ENCODE assay signal across 20 cellular contexts in the genomic region with DNA sequence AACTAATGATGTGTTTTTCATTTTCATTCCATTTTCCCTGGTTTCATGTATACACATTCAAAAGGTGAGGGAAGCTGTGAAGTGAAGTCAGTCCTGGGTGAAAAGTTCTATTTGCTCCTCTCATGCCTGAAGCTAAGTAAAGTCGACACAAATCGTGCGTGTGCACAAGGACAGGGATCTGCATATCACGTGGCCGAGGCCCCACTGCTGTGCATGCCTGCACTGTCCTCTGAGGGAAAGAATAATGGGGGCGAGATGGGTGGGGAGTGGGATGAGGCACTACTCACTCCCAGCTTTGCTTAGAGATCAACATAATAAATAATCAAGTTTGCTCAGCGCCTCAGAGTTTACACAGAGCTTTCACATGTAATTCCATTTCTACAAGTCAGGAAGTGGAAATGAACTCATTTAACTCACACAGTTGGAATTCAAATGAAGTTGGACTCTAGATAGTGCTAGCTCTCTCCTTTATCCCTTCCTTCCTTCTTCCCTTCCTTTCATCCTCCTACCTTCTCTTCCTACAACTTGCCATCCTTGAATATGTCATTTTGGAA.
"Had no signal": no experiment of that assay in that cellular context is flagged by ENCODE, and none has a peak within 500 bp of the region (broad histone marks: within the 10 kb centered on the region; RNA-seq: fewer than 3 reads in every experiment).

No MANE protein-coding gene starts in this region.

- H3K36me3 ChIP-seq: esophagus muscularis mucosa, lower lobe of right lung, neutrophil, upper lobe of left lung had no signal

- DNase-seq: activated CD4-positive, alpha-beta T cell treated with anti-CD3 and anti-CD28 coated beads, Interleukin-2, amount 10 ng/mL, durations not matched to agents 7 days and 5 days; activated CD8-positive, alpha-beta memory T cell treated with anti-CD3 and anti-CD28 coated beads for 24 hours; activated gamma-delta T cell treated with Interleukin-2 at 50 U/mL for 16 hours; amniotic stem cell; cerebellar nuclear complex; hypothalamus; kidney glomerular epithelial cell; lower lobe of right lung; mucosa of descending colon; naive thymus-derived CD8-positive, alpha-beta T cell; retina; stimulated activated CD4-positive, alpha-beta T cell treated with anti-CD3 and anti-CD28 coated beads, Interleukin-4, amount 100 ng/mL, for 24 hours; stimulated activated naive CD4-positive, alpha-beta T cell treated with Interleukin-2 at 50 U/mL for 16 hours; SW 1271 had no signal

- H3K27me3 ChIP-seq: esophagus muscularis mucosa, upper lobe of left lung had no signal

- H3K27ac ChIP-seq: esophagus muscularis mucosa, lower lobe of right lung, neutrophil had no signal

- H3K9me3 Mint-ChIP-seq: activated CD4-positive, alpha-beta T cell treated with anti-CD3 and anti-CD28 coated beads, Interleukin-2, amount 10 ng/mL, durations not matched to agents 7 days and 5 days; brain; naive thymus-derived CD8-positive, alpha-beta T cell had no signal

- H3K9me3 ChIP-seq: esophagus muscularis mucosa, lower lobe of right lung, mucosa of descending colon, neutrophil, upper lobe of left lung had no signal

- H3K4me3 Mint-ChIP-seq: activated CD4-positive, alpha-beta T cell treated with anti-CD3 and anti-CD28 coated beads, Interleukin-2, amount 10 ng/mL, durations not matched to agents 7 days and 5 days; activated naive CD8-positive, alpha-beta T cell; brain; naive thymus-derived CD8-positive, alpha-beta T cell had no signal

- H3K36me3 Mint-ChIP-seq: activated naive CD8-positive, alpha-beta T cell; brain; naive thymus-derived CD8-positive, alpha-beta T cell had no signal

- H3K4me3 ChIP-seq: esophagus muscularis mucosa, lower lobe of right lung, mucosa of descending colon, skin epidermis, upper lobe of left lung had no signal

- H3K27ac Mint-ChIP-seq: activated CD4-positive, alpha-beta T cell treated with anti-CD3 and anti-CD28 coated beads, Interleukin-2, amount 10 ng/mL, durations not matched to agents 7 days and 5 days; activated naive CD8-positive, alpha-beta T cell; brain; naive thymus-derived CD8-positive, alpha-beta T cell had no signal

- ATAC-seq: lower lobe of right lung; mucosa of descending colon; naive thymus-derived CD8-positive, alpha-beta T cell had no signal
